ENCODE assay signal across 1 cellular context in genomic region chr3:9730747-9731205, GRCh38.
TF ChIP-seq lines count a peak whose summit lies in the region.

No MANE protein-coding gene starts in this region.

TF ChIP-seq in liver, 16 proteins besides CTCF, POLR2A, EP300 and RAD21 (continued from another document):
- TF ChIP-seq ATF3 (IDR thresholded peaks at IDR 0.05) (no peak), SP1 (IDR thresholded peaks at IDR 0.05) (no peak), NR2F2 (IDR thresholded peaks at IDR 0.05) (no peak), FOXA1 (IDR thresholded peaks at IDR 0.05) (no peak)
